Comparison of ENCODE assay signal across 1 cellular context in the genomic region with DNA sequence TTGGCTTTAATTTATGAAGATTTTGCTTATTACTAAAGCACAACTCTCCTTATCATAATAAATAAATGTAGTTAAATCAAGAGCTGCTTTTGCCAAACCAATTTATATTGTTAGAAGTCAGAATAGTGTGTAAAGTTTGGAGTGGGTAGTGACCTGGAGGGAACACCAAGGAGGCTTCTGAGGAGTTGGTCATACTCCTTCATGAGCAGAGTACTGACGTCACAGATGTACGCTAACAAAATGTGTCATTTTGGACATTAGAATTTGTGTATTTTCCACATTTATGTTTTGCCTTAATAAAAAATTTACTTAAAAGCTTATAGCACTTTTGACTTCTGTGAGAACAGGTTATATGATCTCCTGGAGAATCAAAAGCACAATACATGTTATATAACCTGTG.
TF ChIP-seq lines count a peak whose summit lies in the region.

No MANE protein-coding gene starts in this region.

TF ChIP-seq in K562, 482 proteins besides CTCF, POLR2A, EP300 and RAD21 (continued from another document):
- TF ChIP-seq, protein P1, sequence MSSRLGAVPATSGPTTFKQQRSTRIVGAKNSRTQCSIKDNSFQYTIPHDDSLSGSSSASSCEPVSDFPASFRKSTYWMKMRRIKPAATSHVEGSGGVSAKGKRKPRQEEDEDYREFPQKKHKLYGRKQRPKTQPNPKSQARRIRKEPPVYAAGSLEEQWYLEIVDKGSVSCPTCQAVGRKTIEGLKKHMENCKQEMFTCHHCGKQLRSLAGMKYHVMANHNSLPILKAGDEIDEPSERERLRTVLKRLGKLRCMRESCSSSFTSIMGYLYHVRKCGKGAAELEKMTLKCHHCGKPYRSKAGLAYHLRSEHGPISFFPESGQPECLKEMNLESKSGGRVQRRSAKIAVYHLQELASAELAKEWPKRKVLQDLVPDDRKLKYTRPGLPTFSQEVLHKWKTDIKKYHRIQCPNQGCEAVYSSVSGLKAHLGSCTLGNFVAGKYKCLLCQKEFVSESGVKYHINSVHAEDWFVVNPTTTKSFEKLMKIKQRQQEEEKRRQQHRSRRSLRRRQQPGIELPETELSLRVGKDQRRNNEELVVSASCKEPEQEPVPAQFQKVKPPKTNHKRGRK (tag; IDR thresholded peaks at IDR 0.05) = no peak
- TF ChIP-seq CSDE1 (IDR thresholded peaks at IDR 0.05) (no peak), MAFG (tag; conservative IDR thresholded peaks at IDR 0.05) (no peak), HMG20B (CRISPR knock-in tag; IDR thresholded peaks at IDR 0.05) (no peak), EWSR1 (IDR thresholded peaks at IDR 0.05; ENCODE audit: borderline replicate concordance, low read depth, partially characterized antibody) (no peak), RBM15 (IDR thresholded peaks at IDR 0.05; ENCODE audit: insufficient read depth, low read length) (no peak), MBD2 (IDR thresholded peaks at IDR 0.05; ENCODE audit: borderline replicate concordance, low read depth) (no peak), KLF10 (CRISPR knock-in tag; IDR thresholded peaks at IDR 0.05) (no peak), TAF1 (IDR thresholded peaks at IDR 0.05; ENCODE audit: control insufficient read depth, extremely low read depth, insufficient read depth, low read length, severe bottlenecking) (no peak)
- TF ChIP-seq, protein P2, sequence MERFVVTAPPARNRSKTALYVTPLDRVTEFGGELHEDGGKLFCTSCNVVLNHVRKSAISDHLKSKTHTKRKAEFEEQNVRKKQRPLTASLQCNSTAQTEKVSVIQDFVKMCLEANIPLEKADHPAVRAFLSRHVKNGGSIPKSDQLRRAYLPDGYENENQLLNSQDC (CRISPR knock-in tag; IDR thresholded peaks at IDR 0.05) = no peak
